Comparison of ENCODE assay signal across 11 cellular contexts in the genomic region with DNA sequence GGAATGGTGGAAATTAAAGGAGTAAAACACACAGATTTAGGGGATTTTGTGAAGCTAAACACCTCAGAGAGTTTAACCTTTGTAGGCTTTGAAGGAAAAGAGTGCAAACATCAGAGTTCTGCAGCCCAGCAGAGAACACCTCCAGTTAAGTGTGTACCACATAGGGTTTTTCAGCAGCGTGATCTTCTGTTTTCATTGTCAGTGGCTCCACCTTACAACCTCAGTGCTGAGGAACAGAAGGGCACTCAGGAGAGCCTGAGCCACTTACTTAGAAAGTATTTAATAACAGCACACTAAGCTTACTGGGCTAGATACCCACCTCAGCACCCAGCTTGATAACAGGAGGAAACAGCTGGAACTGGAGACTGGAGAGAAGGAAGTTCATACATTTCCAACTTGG. TPM values are rescaled to one million over a fixed set of nuclear protein-coding genes. Genes with fewer than 3 reads are reported as not detected.
DNase-seq lines count a peak whose midpoint lies in the region; ATAC-seq, FAIRE-seq and TF ChIP-seq lines count a peak whose summit lies in the region.
"Had no signal": no experiment of that assay in that cellular context is flagged by ENCODE, and none has a peak within 500 bp of the region (broad histone marks: within the 10 kb centered on the region; RNA-seq: fewer than 3 reads in every experiment).

No MANE protein-coding gene starts in this region.

- H3K4me3 Mint-ChIP-seq in activated CD4-positive, alpha-beta memory T cell treated with anti-CD3 and anti-CD28 coated beads for 36 hours = peak overlapping the region; percentile 94

- H2AFZ ChIP-seq in ACC112 (ENCODE audit: low read length, unreplicated experiment) = no peak overlapping the region
- H2AFZ ChIP-seq in keratinocyte (ENCODE audit: control insufficient read depth, low read length) = no peak overlapping the region
- H2AFZ ChIP-seq: parathyroid adenoma had no signal

- H3K27ac Mint-ChIP-seq in activated CD4-positive, alpha-beta memory T cell treated with anti-CD3 and anti-CD28 coated beads for 36 hours = peak overlapping the region; percentile 99

- POLR2A ChIA-PET in activated CD4-positive, alpha-beta memory T cell treated with anti-CD3 and anti-CD28 coated beads for 36 hours (lab: Charles Lee) = interaction anchor here (1.7 to 4.7 kb wide), 2 partner anchors 12 to 15 kb away, joined by 6 to 81 read pairs; no protein-coding TSS in a partner anchor

- TF ChIP-seq POLR2A in GM19099 (IDR thresholded peaks at IDR 0.05; ENCODE audit: extremely low read depth, insufficient read length, low read depth) = peak; percentile 2

- H4K20me1 ChIP-seq in keratinocyte (ENCODE audit: control insufficient read depth, extremely low read depth, insufficient read depth, low read length) = no peaks in the 10 kb centered on the region

- H3K4me3 ChIP-seq in ACC112 (ENCODE audit: low read depth, low read length) = peak overlapping the region; percentile 91
- peak overlapping the region in 2 of 3 experiments; percentile 98 to 99 for H3K4me3 ChIP-seq in keratinocyte (ENCODE audit: control insufficient read depth in 2 of 3, extremely low read depth in 1 of 3, insufficient read depth in 2 of 3, low read depth in 1 of 3, low read length in 3 of 3)

- H3K36me3 Mint-ChIP-seq in activated CD4-positive, alpha-beta memory T cell treated with anti-CD3 and anti-CD28 coated beads for 36 hours = peaks cover 22% of the 10 kb centered on the region

- dilution Hi-C loops in keratinocyte (cut with MboI; ENCODE audit: extremely low pct_ligation_motif_present, low sequenced_read_pairs) = no loop called here

- H3K27ac ChIP-seq in ACC112 (ENCODE audit: low read depth, low read length) = no peak overlapping the region
- H3K27ac ChIP-seq in keratinocyte (ENCODE audit: control insufficient read depth, insufficient read depth, low read length) = no peak overlapping the region

- intact Hi-C loops in activated CD4-positive, alpha-beta memory T cell treated with anti-CD3 and anti-CD28 coated beads for 36 hours (cut with micrococcal nuclease) = loop anchor here (2.0 to 10.0 kb wide), 6 partner anchors 35 to 957 kb away; no protein-coding TSS in a partner anchor

- peak overlapping the region; percentile 97 for H3K9ac ChIP-seq in keratinocyte (ENCODE audit: control insufficient read depth, extremely low read depth, insufficient read depth, low read length)
- H3K9ac ChIP-seq: parathyroid adenoma had no signal

- H3K4me2 ChIP-seq in keratinocyte (ENCODE audit: control insufficient read depth, extremely low read depth, insufficient read depth, low read depth, low read length) = peak overlapping the region; percentile 91

- H3K27me3 ChIP-seq in ACC112 (ENCODE audit: insufficient read depth, low read length) (no peaks in the 10 kb centered on the region), keratinocyte (ENCODE audit: control insufficient read depth, extremely low read depth, insufficient read depth, low read length) (no peaks in the 10 kb centered on the region)

- FAIRE-seq in keratinocyte (lab: Jason Lieb, UNC) = no peak
- FAIRE-seq: colon had no signal

- no peak for DNase-seq in activated CD4-positive, alpha-beta memory T cell treated with anti-CD3 and anti-CD28 coated beads for 36 hours
- DNase-seq in keratinocyte (ENCODE audit: low read depth, low spot score) (no peak), SIG-M5 treated with dmso at 0.1 percent for 504 hours (lab: John Stamatoyannopoulos, UW; ENCODE audit: unreplicated experiment) (no peak), HCEC 1CT (no peak), SIG-M5 (lab: John Stamatoyannopoulos, UW) (no peak)
- DNase-seq: activated CD8-positive, alpha-beta memory T cell treated with anti-CD3 and anti-CD28 coated beads for 24 hours had no signal

- H3K27me3 Mint-ChIP-seq in activated CD4-positive, alpha-beta memory T cell treated with anti-CD3 and anti-CD28 coated beads for 36 hours = no peaks in the 10 kb centered on the region

- H3K36me3 ChIP-seq in ACC112 (ENCODE audit: insufficient read depth, low read length) (peaks cover 11% of the 10 kb centered on the region; the same call in 1 of the 2 replicates), keratinocyte (ENCODE audit: control insufficient read depth in 2 of 2, extremely low read depth in 1 of 2, insufficient read depth in 2 of 2, low read length in 2 of 2) (no peaks in the 10 kb centered on the region)

- H3K4me1 ChIP-seq in ACC112 (ENCODE audit: control insufficient read depth, insufficient read depth, low read length, unreplicated experiment) = peaks cover 20% of the 10 kb centered on the region
- H3K4me1 ChIP-seq in keratinocyte (ENCODE audit: control insufficient read depth, extremely low read depth, insufficient read depth, low read length) = peaks cover 18% of the 10 kb centered on the region

- TF ChIP-seq CTCF in keratinocyte (optimal IDR thresholded peaks at IDR 0.05 in 1 of 3, IDR thresholded peaks at IDR 0.05 in 1 of 3, conservative IDR thresholded peaks at IDR 0.05 in 1 of 3; ENCODE audit: extremely low read depth in 1 of 3, insufficient read depth in 2 of 3, low read length in 3 of 3) = no peak

- H3K9me3 ChIP-seq in keratinocyte (ENCODE audit: control insufficient read depth, low read depth, low read length) = no peaks in the 10 kb centered on the region

- peaks cover 2% of the 10 kb centered on the region for H3K9me3 Mint-ChIP-seq in activated CD4-positive, alpha-beta memory T cell treated with anti-CD3 and anti-CD28 coated beads for 36 hours

- peaks cover 5% of the 10 kb centered on the region for H3K9me1 ChIP-seq in keratinocyte (ENCODE audit: control insufficient read depth, extremely low read depth, insufficient read depth, low read length)

- CTCF ChIA-PET in activated CD4-positive, alpha-beta memory T cell treated with anti-CD3 and anti-CD28 coated beads for 36 hours (lab: Charles Lee) = interaction anchor here (0.6 to 3.4 kb wide), 9 partner anchors 15 to 106 kb away, joined by 3 to 26 read pairs (median 3); no protein-coding TSS in a partner anchor

- ATAC-seq in GM18873 (IDR thresholded peaks at IDR 0.05; ENCODE audit: low FRiP score, unreplicated experiment) = no peak

- H3K4me1 Mint-ChIP-seq in activated CD4-positive, alpha-beta memory T cell treated with anti-CD3 and anti-CD28 coated beads for 36 hours (ENCODE audit: low read depth) = peaks cover 43% of the 10 kb centered on the region

- H3K79me2 ChIP-seq in ACC112 (ENCODE audit: control insufficient read depth, insufficient read depth, low read length, unreplicated experiment) (peaks cover 61% of the 10 kb centered on the region), keratinocyte (ENCODE audit: control insufficient read depth, insufficient read depth, low read length) (peaks cover 61% of the 10 kb centered on the region)

RNA-seq across cellular contexts. Expression of a gene that starts 2.0 kb away (rescaled TPM):
- total RNA-seq in activated CD4-positive, alpha-beta memory T cell treated with anti-CD3 and anti-CD28 coated beads for 36 hours = 10 to 100 TPM; 35.8 to 37.8 TPM
- polyA plus RNA-seq in keratinocyte = 27.0 to 39.6 TPM (median 35.4 TPM) in 3 replicates
- polyA plus RNA-seq in keratinocyte (2011; ENCODE audit: low read depth) = 185 TPM
- polyA plus RNA-seq in keratinocyte (2011; cell fraction: cytosol; rRNA removed) = 8.4 and 11.6 TPM in 2 replicates
- polyA plus RNA-seq in keratinocyte (2011; cell fraction: nucleus; rRNA removed) = 67.7 and 109 TPM in 2 replicates
- polyA plus RNA-seq in keratinocyte (2012; ENCODE audit: low replicate concordance) = 20.9 and 57.8 TPM in 2 replicates
- 9.6 to 91.9 TPM (median 47.3 TPM) in 3 replicates for polyA minus RNA-seq in keratinocyte
- polyA minus RNA-seq in keratinocyte (2011; cell fraction: cytosol; rRNA and poly(A)+ RNA removed) = 20.5 TPM
- polyA minus RNA-seq in keratinocyte (2011; cell fraction: nucleus; rRNA and poly(A)+ RNA removed) = 52.7 and 81.0 TPM in 2 replicates
